8 cellular contexts compared by ENCODE assay signal in genomic region chr3:156675744-156676466, GRCh38. TPM values are rescaled to one million over a fixed set of nuclear protein-coding genes. Genes with fewer than 3 reads are reported as not detected.
DNase-seq lines count a peak whose midpoint lies in the region; ATAC-seq and TF ChIP-seq lines count a peak whose summit lies in the region.

No MANE protein-coding gene starts in this region.

- peaks cover 26% of the 10 kb centered on the region for H3K36me3 Mint-ChIP-seq in activated naive CD4-positive, alpha-beta T cell treated with anti-CD3 and anti-CD28 coated beads, Interleukin-2, amount 50 U/mL, for 24 hours

- H3K4me3 Mint-ChIP-seq in activated naive CD4-positive, alpha-beta T cell treated with anti-CD3 and anti-CD28 coated beads, Interleukin-2, amount 50 U/mL, for 24 hours: peak overlapping the region; percentile 95

- TF ChIP-seq CTCF in PC-9 (conservative IDR thresholded peaks at IDR 0.05) (no peak), heart left ventricle (IDR thresholded peaks at IDR 0.05) (peak in 2 of 12 donors; percentile 1 to 3)

- no peaks in the 10 kb centered on the region for H3K27me3 Mint-ChIP-seq in activated naive CD4-positive, alpha-beta T cell treated with anti-CD3 and anti-CD28 coated beads, Interleukin-2, amount 50 U/mL, for 24 hours

- CTCF ChIA-PET in PC-9 (lab: Charles Lee): interaction anchor here (1.1 to 1.4 kb wide), 2 partner anchors 411 to 414 kb away, joined by 3 to 7 read pairs; no protein-coding TSS in a partner anchor

- H2AFZ ChIP-seq in PC-9: 0 out of 2 replicates have a peak overlapping the region, but pooled peaks have one; percentile 4

- H3K9me3 ChIP-seq in PC-9 (ENCODE audit: insufficient read depth, low read depth) (no peaks in the 10 kb centered on the region), heart left ventricle (no peaks in the 10 kb centered on the region)

- H3K27ac ChIP-seq in PC-9: peak overlapping the region; percentile 85
- H3K27ac ChIP-seq in heart left ventricle: peak overlapping the region; percentile 88 to 99 (median 96)

- WGBS in heart left ventricle, 4 donors: 2 to 3% (median 3%) methylated on average over 16 to 25 of the region's 25 CpGs

- peak overlapping the region; percentile 70 for H3K4me3 ChIP-seq in PC-9
- peak overlapping the region; percentile 66 to 97 (median 80) for H3K4me3 ChIP-seq in heart left ventricle

- POLR2A ChIA-PET in PC-9 (lab: Charles Lee; ENCODE audit: unreplicated experiment): interaction anchor here (0.5 to 1.6 kb wide), 6 partner anchors 138 to 526 kb away, joined by 3 to 11 read pairs (median 4); no protein-coding TSS in a partner anchor

- peaks cover 60% of the 10 kb centered on the region for H3K4me1 ChIP-seq in PC-9 (replicated peaks; ENCODE audit: insufficient read depth)
- H3K4me1 ChIP-seq in heart left ventricle: peaks cover 6 to 60% (median 40%) of the 10 kb centered on the region in 12 donors

- peaks cover 37% of the 10 kb centered on the region for H3K36me3 ChIP-seq in PC-9 (ENCODE audit: low read depth)
- H3K36me3 ChIP-seq in heart left ventricle: peaks cover 0 to 31% (median 20%) of the 10 kb centered on the region in 9 donors

- peaks cover 58% of the 10 kb centered on the region for H3K4me1 Mint-ChIP-seq in activated naive CD4-positive, alpha-beta T cell treated with anti-CD3 and anti-CD28 coated beads, Interleukin-2, amount 50 U/mL, for 24 hours

- H3K27me3 ChIP-seq in PC-9 (ENCODE audit: insufficient read depth, low read depth) (no peaks in the 10 kb centered on the region), heart left ventricle (no peaks in the 10 kb centered on the region)

- no peaks in the 10 kb centered on the region for H3K9me3 Mint-ChIP-seq in activated naive CD4-positive, alpha-beta T cell treated with anti-CD3 and anti-CD28 coated beads, Interleukin-2, amount 50 U/mL, for 24 hours

- H4K20me1 ChIP-seq in PC-9 (ENCODE audit: insufficient read depth): peaks cover 46% of the 10 kb centered on the region

- H3K4me2 ChIP-seq in PC-9: peak overlapping the region; percentile 92

- H3K9me2 ChIP-seq in PC-9 (ENCODE audit: insufficient read depth): no peaks in the 10 kb centered on the region

- peak overlapping the region; percentile 87 for H3K27ac Mint-ChIP-seq in activated naive CD4-positive, alpha-beta T cell treated with anti-CD3 and anti-CD28 coated beads, Interleukin-2, amount 50 U/mL, for 24 hours

- peaks cover 22% of the 10 kb centered on the region for H3F3A ChIP-seq in PC-9 (ENCODE audit: insufficient read depth, low read depth)

- intact Hi-C loops in PC-9 (cut with micrococcal nuclease; ENCODE audit: unreplicated experiment): loop anchor here (2.0 to 10.0 kb wide), 2 partner anchors 141 to 221 kb away; no protein-coding TSS in a partner anchor
- intact Hi-C loops in heart left ventricle (cut with DNase I): loop anchor here (2.0 to 10.0 kb wide), 17 partner anchors 69 to 524 kb away; partner anchors contain the start of genes LEKR1 (in 6 of the 10) and SSR3 (in 1 of the 10)

- TF ChIP-seq POLR2A in heart left ventricle (IDR thresholded peaks at IDR 0.05): no peak

- DNase-seq in CD1c-positive myeloid dendritic cell (ENCODE audit: extremely low spot score) (peak; percentile 77), HT1080 (ENCODE audit: low read depth) (peak; percentile 91), PC-9 (peak; percentile 71 to 88), heart left ventricle (peak in 3 of 5 donors; percentile 15 to 29 (median 28)), renal cortical epithelial cell (ENCODE audit: low read depth) (peak; percentile 81)

- peaks cover 64% of the 10 kb centered on the region for H3K79me2 ChIP-seq in PC-9 (ENCODE audit: low read depth)

- ATAC-seq in heart left ventricle (no peak), HG03139 (IDR thresholded peaks at IDR 0.05; ENCODE audit: unreplicated experiment) (no peak), HG02884 (IDR thresholded peaks at IDR 0.05; ENCODE audit: unreplicated experiment) (no peak)

- BruUV-seq in PC-9 (replicated peaks; lab: Mats Ljungman, UMichigan): no TSS peak

RNA-seq across cellular contexts. Expression of gene TIPARP, which starts 1.5 kb away (rescaled TPM):
- total RNA-seq in HT1080 (2014; rRNA removed; shearing (Covaris generic)): 57.9 and 59.0 TPM in 2 replicates
- polyA plus RNA-seq in HT1080 (2015; cell fraction: cytosol; rRNA removed): 31.9 and 34.8 TPM in 2 replicates
- polyA plus RNA-seq in HT1080 (2015; cell fraction: nucleus; rRNA removed): 33.0 and 36.8 TPM in 2 replicates
- total RNA-seq in PC-9 (2021) (30.3 and 35.0 TPM in 2 replicates), heart left ventricle (10 to 100 TPM; 17.8 to 46.8 (median 33.8) TPM), renal cortical epithelial cell (70.8 and 90.6 TPM in 2 replicates)
- 10 to 100 TPM; 12.8 to 36.7 TPM for polyA plus RNA-seq in heart left ventricle

Comparison
In these comparisons a context has a peak if more than half of its experiments do, and no peak if none do; other contexts are left out.
1. DNase-seq: peak in every context shown above with its lines; median percentile 91 in HT1080; 81 in renal cortical epithelial cell; 80 in PC-9; 77 in CD1c-positive myeloid dendritic cell; 28 in heart left ventricle.